In the genomic region with DNA sequence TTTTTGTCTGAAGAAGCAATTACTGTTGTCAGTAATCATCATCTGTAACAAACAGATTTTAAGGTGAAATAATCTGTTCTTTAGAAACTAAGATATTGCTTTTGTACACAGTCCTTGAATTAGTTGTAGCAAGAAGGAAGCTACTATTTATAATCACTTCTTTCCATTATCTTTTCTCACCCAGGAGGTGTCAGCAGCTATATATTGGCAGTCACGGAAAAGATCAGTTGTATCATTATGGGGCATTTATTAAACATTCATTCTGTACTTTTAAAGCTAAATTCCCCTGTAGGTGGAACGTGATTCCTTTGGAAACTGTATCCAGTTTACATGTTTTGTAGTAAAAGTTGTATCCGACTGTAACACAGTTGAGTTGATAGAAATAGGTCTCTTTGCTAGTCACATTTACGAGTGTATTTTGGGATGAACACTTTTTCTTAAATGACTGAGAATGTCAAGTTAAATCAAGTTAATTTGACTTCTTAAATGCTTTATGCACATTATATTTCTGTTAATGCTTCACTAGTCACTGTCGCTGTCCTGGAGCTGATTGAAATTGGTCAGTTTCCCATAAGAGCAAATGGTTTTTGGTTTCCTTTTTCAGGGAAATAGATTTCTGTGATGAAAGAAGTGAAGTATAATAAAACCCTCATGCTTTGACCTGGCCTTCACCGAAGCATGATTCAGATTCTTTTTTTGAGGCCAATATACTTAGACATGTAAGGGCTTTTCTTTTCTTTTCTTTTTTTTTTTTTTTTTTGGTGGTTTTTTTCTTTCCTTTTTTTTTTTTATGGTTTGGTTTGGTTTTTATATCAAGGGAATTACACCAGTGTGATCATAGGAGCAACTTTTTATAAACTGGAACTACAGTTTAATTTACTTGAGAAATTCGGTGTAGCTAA, we compare ENCODE assay signal across 9 cellular contexts. TPM values are rescaled to one million over a fixed set of nuclear protein-coding genes. Genes with fewer than 3 reads are reported as not detected.
DNase-seq lines count a peak whose midpoint lies in the region; ATAC-seq and FAIRE-seq lines count a peak whose summit lies in the region.
"Had no signal": no experiment of that assay in that cellular context is flagged by ENCODE, and none has a peak within 500 bp of the region (broad histone marks: within the 10 kb centered on the region; RNA-seq: fewer than 3 reads in every experiment).

No MANE protein-coding gene starts in this region.

- peak overlapping the region; percentile 37 for H3K4me3 Mint-ChIP-seq in activated naive CD8-positive, alpha-beta T cell treated with anti-CD3 and anti-CD28 coated beads for 36 hours
- H3K4me3 Mint-ChIP-seq in immature natural killer cell: peak overlapping the region; percentile 36 to 78 (median 61)
- peak overlapping the region; percentile 48 to 59 for H3K4me3 Mint-ChIP-seq in stimulated activated naive CD8-positive, alpha-beta T cell treated with anti-CD3 and anti-CD28 coated beads, Interleukin-15, amount 100 ng/mL, for 72 hours

- peak overlapping the region; percentile 34 for H3K27ac Mint-ChIP-seq in activated naive CD8-positive, alpha-beta T cell treated with anti-CD3 and anti-CD28 coated beads for 36 hours
- H3K27ac Mint-ChIP-seq in immature natural killer cell: peak overlapping the region; percentile 26 to 71 (median 53)
- H3K27ac Mint-ChIP-seq in stimulated activated naive CD8-positive, alpha-beta T cell treated with anti-CD3 and anti-CD28 coated beads, Interleukin-15, amount 100 ng/mL, for 72 hours: no peak overlapping the region

- peaks cover 54% of the 10 kb centered on the region for H3K4me1 Mint-ChIP-seq in activated naive CD8-positive, alpha-beta T cell treated with anti-CD3 and anti-CD28 coated beads for 36 hours
- H3K4me1 Mint-ChIP-seq in immature natural killer cell: peaks cover 57 to 74% of the 10 kb centered on the region in 2 donors
- peaks cover 47% of the 10 kb centered on the region for H3K4me1 Mint-ChIP-seq in stimulated activated naive CD8-positive, alpha-beta T cell treated with anti-CD3 and anti-CD28 coated beads, Interleukin-15, amount 100 ng/mL, for 72 hours

- no peak for ATAC-seq in stimulated activated naive CD8-positive, alpha-beta T cell treated with anti-CD3 and anti-CD28 coated beads, Interleukin-15, amount 100 ng/mL, for 72 hours
- ATAC-seq in GM18520 (IDR thresholded peaks at IDR 0.05; ENCODE audit: unreplicated experiment): no peak

- DNase-seq in GM19239 (ENCODE audit: insufficient read length, low spot score) (no peak), immature natural killer cell (no peak), cerebellar nuclear complex (lab: John Stamatoyannopoulos, UW) (no peak), NCI-H774 (lab: John Stamatoyannopoulos, UW) (no peak), SKM-1 treated with dmso at 0.1 percent for 144 hours (lab: John Stamatoyannopoulos, UW; ENCODE audit: unreplicated experiment) (no peak)
- no peak for DNase-seq in activated naive CD8-positive, alpha-beta T cell treated with anti-CD3 and anti-CD28 coated beads for 36 hours
- DNase-seq in stimulated activated naive CD8-positive, alpha-beta T cell treated with anti-CD3 and anti-CD28 coated beads, Interleukin-15, amount 100 ng/mL, for 72 hours: no peak
- DNase-seq: NCI-H187 had no signal

- FAIRE-seq in GM19239 (lab: Jason Lieb, UNC): peak; percentile 77

- no peaks in the 10 kb centered on the region for H3K27me3 Mint-ChIP-seq in activated naive CD8-positive, alpha-beta T cell treated with anti-CD3 and anti-CD28 coated beads for 36 hours
- peaks cover 5 to 13% (median 6%) of the 10 kb centered on the region in 3 donors for H3K27me3 Mint-ChIP-seq in immature natural killer cell (ENCODE audit: low read depth in 3 of 3)
- no peaks in the 10 kb centered on the region for H3K27me3 Mint-ChIP-seq in stimulated activated naive CD8-positive, alpha-beta T cell treated with anti-CD3 and anti-CD28 coated beads, Interleukin-15, amount 100 ng/mL, for 72 hours

- peaks cover 7% of the 10 kb centered on the region for H3K36me3 Mint-ChIP-seq in activated naive CD8-positive, alpha-beta T cell treated with anti-CD3 and anti-CD28 coated beads for 36 hours
- H3K36me3 Mint-ChIP-seq in immature natural killer cell: no peaks in the 10 kb centered on the region

- no peaks in the 10 kb centered on the region for H3K9me3 Mint-ChIP-seq in activated naive CD8-positive, alpha-beta T cell treated with anti-CD3 and anti-CD28 coated beads for 36 hours
- no peaks in the 10 kb centered on the region for H3K9me3 Mint-ChIP-seq in immature natural killer cell
- no peaks in the 10 kb centered on the region for H3K9me3 Mint-ChIP-seq in stimulated activated naive CD8-positive, alpha-beta T cell treated with anti-CD3 and anti-CD28 coated beads, Interleukin-15, amount 100 ng/mL, for 72 hours

RNA-seq across cellular contexts. Expression of a gene that starts 5.1 kb away (rescaled TPM):
- total RNA-seq in activated naive CD8-positive, alpha-beta T cell treated with anti-CD3 and anti-CD28 coated beads for 36 hours: 10 to 100 TPM; 58.0 to 59.7 TPM
- 10 to 100 TPM; 12.3 to 29.1 (median 21.1) TPM for polyA plus RNA-seq in immature natural killer cell

Comparison
In these comparisons a context has a peak if more than half of its experiments do, and no peak if none do; other contexts are left out.
1. H3K27ac Mint-ChIP-seq: peak in activated naive CD8-positive, alpha-beta T cell treated with anti-CD3 and anti-CD28 coated beads for 36 hours (single experiment) and immature natural killer cell (6 of 6); none in stimulated activated naive CD8-positive, alpha-beta T cell treated with anti-CD3 and anti-CD28 coated beads, Interleukin-15, amount 100 ng/mL, for 72 hours (0 of 2).
2. Peak in every context shown above with its lines, with median percentiles within 50 percentile points of each other: H3K4me3 Mint-ChIP-seq.